ENCODE assay signal across 1 cellular context in the genomic region with DNA sequence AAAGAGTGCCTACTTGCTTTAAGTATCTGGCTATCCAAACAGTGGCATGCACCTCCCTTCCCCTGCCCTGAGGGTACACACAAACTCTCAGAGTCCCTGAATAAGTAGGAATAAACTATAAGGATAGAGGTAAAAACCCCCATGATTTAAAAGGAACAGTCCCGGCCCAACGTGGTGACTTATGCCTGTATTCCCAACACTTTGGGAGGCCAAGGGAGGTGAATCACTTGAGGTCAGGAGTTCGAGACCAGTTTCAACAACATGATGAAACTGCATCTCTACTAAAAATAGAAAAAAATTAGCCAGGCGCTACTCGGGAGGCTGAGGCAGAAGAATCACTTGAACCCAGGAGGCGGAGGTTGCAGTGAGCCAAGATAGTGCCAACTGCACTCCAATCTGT.
TF ChIP-seq lines count a peak whose summit lies in the region.

No MANE protein-coding gene starts in this region.

TF ChIP-seq in HepG2, 621 proteins besides CTCF, POLR2A, EP300 and RAD21:
- TF ChIP-seq ZNF44 (CRISPR knock-in tag; IDR thresholded peaks at IDR 0.05) (no peak), GABPB1 (CRISPR knock-in tag; IDR thresholded peaks at IDR 0.05) (no peak), ZNF136 (CRISPR knock-in tag; IDR thresholded peaks at IDR 0.05; ENCODE audit: low read depth) (no peak), ZNF703 (CRISPR knock-in tag; IDR thresholded peaks at IDR 0.05; ENCODE audit: borderline replicate concordance) (no peak), HOXA7 (CRISPR knock-in tag; IDR thresholded peaks at IDR 0.05) (no peak), ZFAT (CRISPR knock-in tag; conservative IDR thresholded peaks at IDR 0.05) (no peak), TOE1 (CRISPR knock-in tag; IDR thresholded peaks at IDR 0.05) (no peak), ZNF678 (CRISPR knock-in tag; IDR thresholded peaks at IDR 0.05) (no peak), ZFP36L2 (CRISPR knock-in tag; IDR thresholded peaks at IDR 0.05) (no peak), ZNF121 (CRISPR knock-in tag; IDR thresholded peaks at IDR 0.05) (no peak), ZNF138 (CRISPR knock-in tag; IDR thresholded peaks at IDR 0.05; ENCODE audit: low read depth) (no peak), ZNF335 (CRISPR knock-in tag; IDR thresholded peaks at IDR 0.05) (no peak)
- TF ChIP-seq, protein P1, sequence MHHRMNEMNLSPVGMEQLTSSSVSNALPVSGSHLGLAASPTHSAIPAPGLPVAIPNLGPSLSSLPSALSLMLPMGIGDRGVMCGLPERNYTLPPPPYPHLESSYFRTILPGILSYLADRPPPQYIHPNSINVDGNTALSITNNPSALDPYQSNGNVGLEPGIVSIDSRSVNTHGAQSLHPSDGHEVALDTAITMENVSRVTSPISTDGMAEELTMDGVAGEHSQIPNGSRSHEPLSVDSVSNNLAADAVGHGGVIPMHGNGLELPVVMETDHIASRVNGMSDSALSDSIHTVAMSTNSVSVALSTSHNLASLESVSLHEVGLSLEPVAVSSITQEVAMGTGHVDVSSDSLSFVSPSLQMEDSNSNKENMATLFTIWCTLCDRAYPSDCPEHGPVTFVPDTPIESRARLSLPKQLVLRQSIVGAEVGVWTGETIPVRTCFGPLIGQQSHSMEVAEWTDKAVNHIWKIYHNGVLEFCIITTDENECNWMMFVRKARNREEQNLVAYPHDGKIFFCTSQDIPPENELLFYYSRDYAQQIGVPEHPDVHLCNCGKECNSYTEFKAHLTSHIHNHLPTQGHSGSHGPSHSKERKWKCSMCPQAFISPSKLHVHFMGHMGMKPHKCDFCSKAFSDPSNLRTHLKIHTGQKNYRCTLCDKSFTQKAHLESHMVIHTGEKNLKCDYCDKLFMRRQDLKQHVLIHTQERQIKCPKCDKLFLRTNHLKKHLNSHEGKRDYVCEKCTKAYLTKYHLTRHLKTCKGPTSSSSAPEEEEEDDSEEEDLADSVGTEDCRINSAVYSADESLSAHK (CRISPR knock-in tag; IDR thresholded peaks at IDR 0.05; ENCODE audit: borderline replicate concordance): no peak
- TF ChIP-seq, protein P2, sequence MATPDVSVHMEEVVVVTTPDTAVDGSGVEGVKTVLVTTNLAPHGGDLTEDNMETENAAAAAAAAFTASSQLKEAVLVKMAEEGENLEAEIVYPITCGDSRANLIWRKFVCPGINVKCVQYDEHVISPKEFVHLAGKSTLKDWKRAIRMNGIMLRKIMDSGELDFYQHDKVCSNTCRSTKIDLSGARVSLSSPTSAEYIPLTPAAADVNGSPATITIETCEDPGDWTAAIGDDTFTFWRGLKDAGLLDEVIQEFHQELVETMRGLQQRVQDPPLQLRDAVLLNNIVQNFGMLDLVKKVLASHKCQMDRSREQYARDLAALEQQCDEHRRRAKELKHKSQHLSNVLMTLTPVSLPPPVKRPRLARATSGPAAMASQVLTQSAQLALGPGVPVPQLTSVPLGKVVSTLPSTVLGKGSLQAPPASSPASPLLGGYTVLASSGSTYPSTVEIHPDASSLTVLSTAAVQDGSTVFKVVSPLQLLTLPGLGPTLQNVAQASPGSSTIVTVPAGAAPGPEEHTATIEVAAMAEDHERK (CRISPR knock-in tag; IDR thresholded peaks at IDR 0.05; ENCODE audit: low read depth): no peak
- TF ChIP-seq, protein P3, sequence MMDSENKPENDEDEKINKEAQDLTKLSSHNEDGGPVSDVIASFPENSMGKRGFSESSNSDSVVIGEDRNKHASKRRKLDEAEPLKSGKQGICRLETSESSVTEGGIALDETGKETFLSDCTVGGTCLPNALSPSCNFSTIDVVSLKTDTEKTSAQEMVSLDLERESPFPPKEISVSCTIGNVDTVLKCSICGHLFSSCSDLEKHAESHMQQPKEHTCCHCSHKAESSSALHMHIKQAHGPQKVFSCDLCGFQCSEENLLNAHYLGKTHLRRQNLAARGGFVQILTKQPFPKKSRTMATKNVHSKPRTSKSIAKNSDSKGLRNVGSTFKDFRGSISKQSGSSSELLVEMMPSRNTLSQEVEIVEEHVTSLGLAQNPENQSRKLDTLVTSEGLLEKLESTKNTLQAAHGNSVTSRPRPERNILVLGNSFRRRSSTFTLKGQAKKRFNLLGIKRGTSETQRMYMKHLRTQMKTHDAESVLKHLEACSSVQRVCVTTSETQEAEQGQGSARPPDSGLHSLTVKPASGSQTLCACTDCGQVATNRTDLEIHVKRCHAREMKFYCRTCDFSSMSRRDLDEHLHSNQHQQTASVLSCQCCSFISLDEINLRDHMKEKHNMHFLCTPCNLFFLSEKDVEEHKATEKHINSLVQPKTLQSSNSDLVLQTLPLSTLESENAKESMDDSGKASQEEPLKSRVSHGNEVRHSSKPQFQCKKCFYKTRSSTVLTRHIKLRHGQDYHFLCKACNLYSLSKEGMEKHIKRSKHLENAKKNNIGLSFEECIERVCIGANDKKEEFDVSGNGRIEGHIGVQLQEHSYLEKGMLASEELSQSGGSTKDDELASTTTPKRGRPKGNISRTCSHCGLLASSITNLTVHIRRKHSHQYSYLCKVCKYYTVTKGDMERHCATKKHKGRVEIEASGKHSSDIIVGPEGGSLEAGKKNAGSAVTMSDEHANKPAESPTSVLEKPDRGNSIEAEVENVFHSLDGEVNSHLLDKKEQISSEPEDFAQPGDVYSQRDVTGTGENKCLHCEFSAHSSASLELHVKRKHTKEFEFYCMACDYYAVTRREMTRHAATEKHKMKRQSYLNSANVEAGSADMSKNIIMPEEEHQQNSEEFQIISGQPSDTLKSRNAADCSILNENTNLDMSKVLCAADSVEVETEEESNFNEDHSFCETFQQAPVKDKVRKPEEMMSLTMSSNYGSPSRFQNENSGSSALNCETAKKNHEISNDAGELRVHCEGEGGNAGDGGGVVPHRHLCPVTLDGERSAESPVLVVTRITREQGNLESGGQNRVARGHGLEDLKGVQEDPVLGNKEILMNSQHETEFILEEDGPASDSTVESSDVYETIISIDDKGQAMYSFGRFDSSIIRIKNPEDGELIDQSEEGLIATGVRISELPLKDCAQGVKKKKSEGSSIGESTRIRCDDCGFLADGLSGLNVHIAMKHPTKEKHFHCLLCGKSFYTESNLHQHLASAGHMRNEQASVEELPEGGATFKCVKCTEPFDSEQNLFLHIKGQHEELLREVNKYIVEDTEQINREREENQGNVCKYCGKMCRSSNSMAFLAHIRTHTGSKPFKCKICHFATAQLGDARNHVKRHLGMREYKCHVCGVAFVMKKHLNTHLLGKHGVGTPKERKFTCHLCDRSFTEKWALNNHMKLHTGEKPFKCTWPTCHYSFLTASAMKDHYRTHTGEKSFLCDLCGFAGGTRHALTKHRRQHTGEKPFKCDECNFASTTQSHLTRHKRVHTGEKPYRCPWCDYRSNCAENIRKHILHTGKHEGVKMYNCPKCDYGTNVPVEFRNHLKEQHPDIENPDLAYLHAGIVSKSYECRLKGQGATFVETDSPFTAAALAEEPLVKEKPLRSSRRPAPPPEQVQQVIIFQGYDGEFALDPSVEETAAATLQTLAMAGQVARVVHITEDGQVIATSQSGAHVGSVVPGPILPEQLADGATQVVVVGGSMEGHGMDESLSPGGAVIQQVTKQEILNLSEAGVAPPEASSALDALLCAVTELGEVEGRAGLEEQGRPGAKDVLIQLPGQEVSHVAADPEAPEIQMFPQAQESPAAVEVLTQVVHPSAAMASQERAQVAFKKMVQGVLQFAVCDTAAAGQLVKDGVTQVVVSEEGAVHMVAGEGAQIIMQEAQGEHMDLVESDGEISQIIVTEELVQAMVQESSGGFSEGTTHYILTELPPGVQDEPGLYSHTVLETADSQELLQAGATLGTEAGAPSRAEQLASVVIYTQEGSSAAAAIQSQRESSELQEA (CRISPR knock-in tag; IDR thresholded peaks at IDR 0.05; ENCODE audit: not compliant biosample characterization): no peak
- TF ChIP-seq, protein P4, sequence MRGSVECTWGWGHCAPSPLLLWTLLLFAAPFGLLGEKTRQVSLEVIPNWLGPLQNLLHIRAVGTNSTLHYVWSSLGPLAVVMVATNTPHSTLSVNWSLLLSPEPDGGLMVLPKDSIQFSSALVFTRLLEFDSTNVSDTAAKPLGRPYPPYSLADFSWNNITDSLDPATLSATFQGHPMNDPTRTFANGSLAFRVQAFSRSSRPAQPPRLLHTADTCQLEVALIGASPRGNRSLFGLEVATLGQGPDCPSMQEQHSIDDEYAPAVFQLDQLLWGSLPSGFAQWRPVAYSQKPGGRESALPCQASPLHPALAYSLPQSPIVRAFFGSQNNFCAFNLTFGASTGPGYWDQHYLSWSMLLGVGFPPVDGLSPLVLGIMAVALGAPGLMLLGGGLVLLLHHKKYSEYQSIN (CRISPR knock-in tag; IDR thresholded peaks at IDR 0.05; ENCODE audit: borderline replicate concordance): no peak
- TF ChIP-seq, protein P5, sequence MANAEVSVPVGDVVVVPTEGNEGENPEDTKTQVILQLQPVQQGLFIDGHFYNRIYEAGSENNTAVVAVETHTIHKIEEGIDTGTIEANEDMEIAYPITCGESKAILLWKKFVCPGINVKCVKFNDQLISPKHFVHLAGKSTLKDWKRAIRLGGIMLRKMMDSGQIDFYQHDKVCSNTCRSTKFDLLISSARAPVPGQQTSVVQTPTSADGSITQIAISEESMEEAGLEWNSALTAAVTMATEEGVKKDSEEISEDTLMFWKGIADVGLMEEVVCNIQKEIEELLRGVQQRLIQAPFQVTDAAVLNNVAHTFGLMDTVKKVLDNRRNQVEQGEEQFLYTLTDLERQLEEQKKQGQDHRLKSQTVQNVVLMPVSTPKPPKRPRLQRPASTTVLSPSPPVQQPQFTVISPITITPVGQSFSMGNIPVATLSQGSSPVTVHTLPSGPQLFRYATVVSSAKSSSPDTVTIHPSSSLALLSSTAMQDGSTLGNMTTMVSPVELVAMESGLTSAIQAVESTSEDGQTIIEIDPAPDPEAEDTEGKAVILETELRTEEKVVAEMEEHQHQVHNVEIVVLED (CRISPR knock-in tag; IDR thresholded peaks at IDR 0.05; ENCODE audit: borderline replicate concordance): no peak
- TF ChIP-seq, protein P6, sequence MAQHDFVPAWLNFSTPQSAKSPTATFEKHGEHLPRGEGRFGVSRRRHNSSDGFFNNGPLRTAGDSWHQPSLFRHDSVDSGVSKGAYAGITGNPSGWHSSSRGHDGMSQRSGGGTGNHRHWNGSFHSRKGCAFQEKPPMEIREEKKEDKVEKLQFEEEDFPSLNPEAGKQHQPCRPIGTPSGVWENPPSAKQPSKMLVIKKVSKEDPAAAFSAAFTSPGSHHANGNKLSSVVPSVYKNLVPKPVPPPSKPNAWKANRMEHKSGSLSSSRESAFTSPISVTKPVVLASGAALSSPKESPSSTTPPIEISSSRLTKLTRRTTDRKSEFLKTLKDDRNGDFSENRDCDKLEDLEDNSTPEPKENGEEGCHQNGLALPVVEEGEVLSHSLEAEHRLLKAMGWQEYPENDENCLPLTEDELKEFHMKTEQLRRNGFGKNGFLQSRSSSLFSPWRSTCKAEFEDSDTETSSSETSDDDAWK (CRISPR knock-in tag; IDR thresholded peaks at IDR 0.05): no peak
